In genomic region chr7:158078161-158078910, GRCh38 we compare ENCODE assay signal across 18 cellular contexts.
A peak's percentile ranks its signal among the peaks of the same experiment; 100 is the strongest.
DNase-seq lines count a peak whose midpoint lies in the region; ATAC-seq and TF ChIP-seq lines count a peak whose summit lies in the region.
"Had no signal": no experiment of that assay in that cellular context is flagged by ENCODE, and none has a peak within 500 bp of the region (broad histone marks: within the 10 kb centered on the region; RNA-seq: fewer than 3 reads in every experiment).

No MANE protein-coding gene starts in this region.

- intact Hi-C loops in spleen (cut with DNase I; ENCODE audit: low total_unique reads) (no loop called here), adrenal gland (cut with DNase I) (no loop called here)

- H3K4me1 ChIP-seq in spleen, result no peaks in the 10 kb centered on the region
- no peaks in the 10 kb centered on the region for H3K4me1 ChIP-seq in adrenal gland (replicated peaks in 1 of 2)
- H3K4me1 ChIP-seq: body of pancreas, HAP-1, heart right ventricle, lower lobe of right lung had no signal

- H3K9me3 ChIP-seq in spleen (no peaks in the 10 kb centered on the region), adrenal gland (replicated peaks in 1 of 3) (no peaks in the 10 kb centered on the region)
- H3K9me3 ChIP-seq: body of pancreas, HAP-1, heart right ventricle, lower lobe of right lung had no signal

- TF ChIP-seq CTCF in spleen (IDR thresholded peaks at IDR 0.05 in 8 of 11, conservative IDR thresholded peaks at IDR 0.05 in 3 of 11) (no peak), adrenal gland (IDR thresholded peaks at IDR 0.05) (no peak)

- ATAC-seq in HG03439 (IDR thresholded peaks at IDR 0.05; ENCODE audit: unreplicated experiment), result no peak
- ATAC-seq: activated CD8-positive, alpha-beta T cell treated with anti-CD3 and anti-CD28 coated beads for 36 hours; activated naive CD4-positive, alpha-beta T cell treated with anti-CD3 and anti-CD28 coated beads, Interleukin-2, amount 50 U/mL, for 72 hours; activated T-cell treated with anti-CD3 and anti-CD28 coated beads, Interleukin-2, amount 50 U/mL, for 4 hours; body of pancreas; heart right ventricle; lower lobe of right lung; Right ventricle myocardium inferior had no signal

- H3K27me3 ChIP-seq in spleen (replicated peaks in 1 of 7) (peaks cover 0 to 16% (median 0%) of the 10 kb centered on the region in 7 donors), adrenal gland (no peaks in the 10 kb centered on the region)
- H3K27me3 ChIP-seq: body of pancreas had no signal

- TF ChIP-seq POLR2A in spleen (IDR thresholded peaks at IDR 0.05) (no peak), adrenal gland (IDR thresholded peaks at IDR 0.05) (no peak)

- DNase-seq in NCI-H1105 (lab: John Stamatoyannopoulos, UW) (peak; percentile 96), NCI-H2081 treated with DMSO at 0.1 percent for 48 hours (lab: John Stamatoyannopoulos, UW) (peak; percentile 36), NCI-H748 (lab: John Stamatoyannopoulos, UW; ENCODE audit: unreplicated experiment) (peak; percentile 92), spleen (peak; percentile 54), NCI-H1930 (lab: John Stamatoyannopoulos, UW) (no peak), adrenal gland (no peak)
- DNase-seq: activated CD8-positive, alpha-beta T cell treated with anti-CD3 and anti-CD28 coated beads for 36 hours; activated T-cell treated with anti-CD3 and anti-CD28 coated beads, Interleukin-2, amount 50 U/mL, for 4 hours; heart right ventricle; KG1; lower lobe of right lung; NCI-H1694 treated with DMSO at 0.1 percent for 48 hours; stimulated activated CD4-positive, alpha-beta T cell treated with anti-CD3 and anti-CD28 coated beads, Interleukin-4, amount 100 ng/mL, for 24 hours had no signal

- H3K27ac ChIP-seq in spleen, result no peak overlapping the region
- H3K27ac ChIP-seq in adrenal gland, result no peak overlapping the region
- H3K27ac ChIP-seq: body of pancreas, heart right ventricle, lower lobe of right lung had no signal

- WGBS in spleen, 5 donors, result 81 to 92% (median 88%) methylated on average over 16 of the region's 16 CpGs
- 71 to 81% (median 78%) methylated on average over 16 of the region's 16 CpGs for WGBS in adrenal gland, 4 donors

- no peaks in the 10 kb centered on the region for H3K36me3 ChIP-seq in spleen
- H3K36me3 ChIP-seq in adrenal gland (replicated peaks in 1 of 2), result no peaks in the 10 kb centered on the region
- H3K36me3 ChIP-seq: HAP-1, heart right ventricle, lower lobe of right lung had no signal

- H3K4me3 ChIP-seq in spleen (no peak overlapping the region), adrenal gland (no peak overlapping the region)
- H3K4me3 ChIP-seq: body of pancreas, HAP-1, heart right ventricle, lower lobe of right lung had no signal

Comparison
In these comparisons a context has a peak if more than half of its experiments do, and no peak if none do; other contexts are left out.
1. DNase-seq: peak in NCI-H1105 (single experiment), NCI-H2081 treated with DMSO at 0.1 percent for 48 hours (single experiment), NCI-H748 (single experiment) and spleen (single experiment); none in NCI-H1930 (0 of 2) and adrenal gland (0 of 7).